ENCODE assay signal across 11 cellular contexts in the genomic region with DNA sequence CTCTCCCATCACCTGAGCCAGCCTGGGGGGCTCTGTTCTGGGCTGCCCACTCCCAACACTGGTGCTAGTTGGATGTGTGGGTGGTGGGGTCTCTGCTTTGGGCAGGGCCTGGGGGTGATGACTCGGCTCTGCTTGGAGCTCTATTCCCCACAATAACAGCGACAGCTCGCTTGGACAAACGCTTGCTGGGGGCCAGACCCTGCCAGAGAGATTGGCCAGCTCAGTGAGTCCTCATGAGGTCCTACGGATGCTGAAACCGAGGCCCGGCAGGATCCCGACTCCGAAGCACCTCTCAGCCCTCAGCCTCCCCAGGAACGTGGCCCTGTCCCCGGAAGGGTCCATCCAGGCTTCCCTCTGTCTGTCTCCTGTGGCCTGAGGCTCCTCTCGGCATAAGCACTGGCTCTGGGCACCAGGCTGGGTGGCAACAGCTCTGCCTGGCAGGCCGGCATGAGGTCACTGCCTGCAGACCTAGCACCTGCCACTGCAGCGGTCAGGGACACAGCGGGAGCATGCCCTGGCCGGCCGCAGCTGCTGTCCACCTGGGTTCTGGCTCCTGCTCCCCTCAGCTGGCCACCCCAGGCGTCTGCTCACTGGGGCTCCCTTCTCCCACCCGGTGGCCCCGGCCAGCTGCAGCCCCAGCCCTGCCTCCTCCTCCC. TPM values are rescaled to one million over a fixed set of nuclear protein-coding genes. Genes with fewer than 3 reads are reported as not detected.
DNase-seq lines count a peak whose midpoint lies in the region; ATAC-seq, FAIRE-seq and TF ChIP-seq lines count a peak whose summit lies in the region.
"Had no signal": no experiment of that assay in that cellular context is flagged by ENCODE, and none has a peak within 500 bp of the region (broad histone marks: within the 10 kb centered on the region; RNA-seq: fewer than 3 reads in every experiment).

No MANE protein-coding gene starts in this region.

- H3K4me3 Mint-ChIP-seq in stimulated activated effector memory CD8-positive, alpha-beta T cell treated with anti-CD3 and anti-CD28 coated beads, Interleukin-12 subunit alpha, Interleukin-12 subunit beta, amount 100 ng/mL, for 72 hours, result no peak overlapping the region

- 0 out of 2 replicates have a peak, but pooled peaks have one; percentile 10 for ATAC-seq in HCT116
- ATAC-seq in HepG2, result no peak
- no peak for ATAC-seq in stimulated activated effector memory CD8-positive, alpha-beta T cell treated with anti-CD3 and anti-CD28 coated beads, Interleukin-12 subunit alpha, Interleukin-12 subunit beta, amount 100 ng/mL, for 72 hours
- ATAC-seq in HG03342 (IDR thresholded peaks at IDR 0.05; ENCODE audit: unreplicated experiment), result no peak
- ATAC-seq in HG02798 (IDR thresholded peaks at IDR 0.05; ENCODE audit: poor library complexity, unreplicated experiment), result no peak

- RAD21 ChIA-PET in HCT116 (lab: Charles Lee; ENCODE audit: low non-redundant PET in 1 of 2, low total read pairs in 2 of 2, uncharacterized antibody in 2 of 2, unreplicated experiment in 2 of 2), result no interaction called here

- H3K4me2 ChIP-seq in HCT116 (ENCODE audit: low read length) (peak overlapping the region; percentile 17; the same call in 1 of the 2 replicates), HepG2 (ENCODE audit: low read depth, low read length) (peak overlapping the region; percentile 64)

- POLR2A ChIA-PET in HCT116 (lab: Charles Lee), result no interaction called here
- POLR2A ChIA-PET in HepG2 (lab: Yijun Ruan, JAX), result interaction anchor here (1.4 to 4.8 kb wide), 4 partner anchors 15 to 115 kb away, joined by 5 to 62 read pairs (median 12); a partner anchor contains a TSS

- TF ChIP-seq POLR2A in HCT116 (IDR thresholded peaks at IDR 0.05; ENCODE audit: borderline replicate concordance, extremely low read depth, insufficient read depth, insufficient read length) (no peak), HepG2 (IDR thresholded peaks at IDR 0.05; ENCODE audit: insufficient read depth in 1 of 2, low read depth in 2 of 2, low read length in 2 of 2) (0 out of 4 replicates have a peak, but pooled peaks of 1 of the 2 experiments have one; percentile 22), stomach (IDR thresholded peaks at IDR 0.05) (no peak)

- H3K9me3 Mint-ChIP-seq in stimulated activated effector memory CD8-positive, alpha-beta T cell treated with anti-CD3 and anti-CD28 coated beads, Interleukin-12 subunit alpha, Interleukin-12 subunit beta, amount 100 ng/mL, for 72 hours, result no peaks in the 10 kb centered on the region

- BruUV-seq in HCT116 (replicated peaks; lab: Mats Ljungman, UMichigan), result no TSS peak
- no TSS peak for BruUV-seq in HepG2 (replicated peaks; lab: Mats Ljungman, UMichigan)

- H3K4me3 ChIP-seq in HCT116 (replicated peaks in 1 of 2; ENCODE audit: low read depth in 1 of 2, low read length in 2 of 2) (no peak overlapping the region), SJSA1 (no peak overlapping the region), HepG2 (replicated peaks in 1 of 3; ENCODE audit: insufficient read depth in 1 of 3, low read depth in 2 of 3, low read length in 3 of 3) (no peak overlapping the region; a peak in 1 of 6 replicates), stomach (no peak overlapping the region)
- H3K4me3 ChIP-seq: HAP-1 had no signal

- H4K20me1 ChIP-seq in HCT116 (ENCODE audit: insufficient read depth) (no peaks in the 10 kb centered on the region), HepG2 (ENCODE audit: insufficient read depth, low read length) (no peaks in the 10 kb centered on the region)

- H3K36me3 Mint-ChIP-seq in stimulated activated effector memory CD8-positive, alpha-beta T cell treated with anti-CD3 and anti-CD28 coated beads, Interleukin-12 subunit alpha, Interleukin-12 subunit beta, amount 100 ng/mL, for 72 hours, result no peaks in the 10 kb centered on the region

- H3K27me3 ChIP-seq in HCT116 (ENCODE audit: insufficient read depth, low read length) (no peaks in the 10 kb centered on the region), SJSA1 (replicated peaks) (no peaks in the 10 kb centered on the region), HepG2 (ENCODE audit: control insufficient read depth in 1 of 2, insufficient read depth in 2 of 2, low read length in 2 of 2) (no peaks in the 10 kb centered on the region), stomach (no peaks in the 10 kb centered on the region)

- TF ChIP-seq EP300 in HepG2 (IDR thresholded peaks at IDR 0.05; ENCODE audit: low read depth in 2 of 2, low read length in 2 of 2) (no peak), HepG2 (CRISPR knock-in tag; IDR thresholded peaks at IDR 0.05; ENCODE audit: borderline replicate concordance) (no peak), stomach (IDR thresholded peaks at IDR 0.05) (no peak)

- H3K4me1 ChIP-seq in HCT116 (ENCODE audit: control insufficient read depth in 1 of 2, insufficient read depth in 2 of 2, low read length in 2 of 2) (peaks cover 5 to 41% of the 10 kb centered on the region in 2 experiments; a peak in 2 of 4 replicates), SJSA1 (replicated peaks) (peaks cover 65% of the 10 kb centered on the region), HepG2 (ENCODE audit: insufficient read depth, low read length) (peaks cover 67% of the 10 kb centered on the region), stomach (peaks cover 74 to 99% (median 93%) of the 10 kb centered on the region in 4 donors)
- H3K4me1 ChIP-seq: HAP-1 had no signal

- TF ChIP-seq CTCF in HCT116 (IDR thresholded peaks at IDR 0.05 in 2 of 3, conservative IDR thresholded peaks at IDR 0.05 in 1 of 3; ENCODE audit: borderline replicate concordance in 1 of 3, insufficient read depth in 1 of 3, low read depth in 2 of 3, low read length in 2 of 3) (no peak), HepG2 (CRISPR knock-in tag; IDR thresholded peaks at IDR 0.05) (no peak), stomach (IDR thresholded peaks at IDR 0.05) (no peak)

- TF ChIP-seq RAD21 in HCT116 (IDR thresholded peaks at IDR 0.05; ENCODE audit: low read depth) (no peak), HepG2 (CRISPR knock-in tag; IDR thresholded peaks at IDR 0.05) (no peak)

- WGBS in HepG2 (ENCODE audit: low lambda C conversion rate), result 92% methylated on average over 4 of the region's 20 CpGs
- WGBS in stomach, 5 donors, result 58 to 82% (median 65%) methylated on average over 12 to 20 of the region's 20 CpGs

- FAIRE-seq in HepG2 (lab: Jason Lieb, UNC), result no peak

- peak overlapping the region; percentile 45; the same call in 1 of the 2 replicates for H3K27ac ChIP-seq in HCT116 (ENCODE audit: low read depth, low read length)
- H3K27ac ChIP-seq in SJSA1, result peak overlapping the region; percentile 60
- peak overlapping the region; percentile 86 for H3K27ac ChIP-seq in HepG2 (ENCODE audit: extremely low read length, insufficient read depth, low read length)
- peak overlapping the region; percentile 83 to 95 (median 88) for H3K27ac ChIP-seq in stomach

- H3K9me3 ChIP-seq in HCT116 (ENCODE audit: control insufficient read depth in 1 of 2, insufficient read depth in 1 of 2, low read depth in 1 of 2, low read length in 2 of 2), result no peaks in the 10 kb centered on the region
- H3K9me3 ChIP-seq in SJSA1 (replicated peaks), result no peaks in the 10 kb centered on the region
- no peaks in the 10 kb centered on the region for H3K9me3 ChIP-seq in HepG2 (ENCODE audit: low read length)
- no peaks in the 10 kb centered on the region for H3K9me3 ChIP-seq in stomach
- H3K9me3 ChIP-seq: HAP-1 had no signal

- H3K36me3 ChIP-seq in HCT116 (ENCODE audit: control insufficient read depth in 1 of 2, insufficient read depth in 2 of 2, low read length in 2 of 2) (no peaks in the 10 kb centered on the region), SJSA1 (peaks cover 56% of the 10 kb centered on the region), HepG2 (replicated peaks in 1 of 2; ENCODE audit: control insufficient read depth in 1 of 2, insufficient read depth in 2 of 2, low read length in 2 of 2) (peaks cover 3 to 6% of the 10 kb centered on the region in 2 experiments), stomach (peaks cover 11 to 25% (median 19%) of the 10 kb centered on the region in 4 donors)

- no peak overlapping the region for H2AFZ ChIP-seq in HCT116 (ENCODE audit: low read depth, low read length, poor library complexity, severe bottlenecking)
- no peak overlapping the region for H2AFZ ChIP-seq in HepG2 (ENCODE audit: low read length)

- H3K9ac ChIP-seq in HCT116 (ENCODE audit: low read length) (no peak overlapping the region), HepG2 (ENCODE audit: insufficient read depth, low read depth, low read length) (peak overlapping the region; percentile 54; the same call in 1 of the 2 replicates)

- CTCF ChIA-PET in HCT116 (lab: Charles Lee) (no interaction called here), HepG2 (lab: Yijun Ruan, JAX; ENCODE audit: low intra/inter-chr PET ratio, low total read pairs) (no interaction called here)

- H3K79me2 ChIP-seq in HCT116 (ENCODE audit: insufficient read depth, low read length) (no peaks in the 10 kb centered on the region), HepG2 (ENCODE audit: insufficient read depth, low read length) (no peaks in the 10 kb centered on the region)

- intact Hi-C loops in HCT116 (cut with micrococcal nuclease), result no loop called here
- intact Hi-C loops in HepG2 (cut with micrococcal nuclease; ENCODE audit: unreplicated experiment), result no loop called here
- intact Hi-C loops in stomach (cut with DNase I; ENCODE audit: low total_unique reads), result no loop called here

- DNase-seq in HCT116 (ENCODE audit: low read depth, low spot score) (no peak), SJSA1 (ENCODE audit: low read depth in 1 of 2, low spot score in 2 of 2) (no peak), HepG2 (ENCODE audit: low spot score) (no peak), stomach (no peak), SIG-M5 treated with dmso at 0.1 percent for 504 hours (lab: John Stamatoyannopoulos, UW; ENCODE audit: unreplicated experiment) (no peak)
- DNase-seq in stimulated activated effector memory CD8-positive, alpha-beta T cell treated with anti-CD3 and anti-CD28 coated beads, Interleukin-12 subunit alpha, Interleukin-12 subunit beta, amount 100 ng/mL, for 72 hours (ENCODE audit: low spot score in 2 of 2), result no peak
- DNase-seq: activated CD4-positive, alpha-beta T cell treated with anti-CD3 and anti-CD28 coated beads, Interleukin-2, amount 50 U/mL, for 4 hours had no signal

- H3K4me1 Mint-ChIP-seq in stimulated activated effector memory CD8-positive, alpha-beta T cell treated with anti-CD3 and anti-CD28 coated beads, Interleukin-12 subunit alpha, Interleukin-12 subunit beta, amount 100 ng/mL, for 72 hours, result no peaks in the 10 kb centered on the region

- no peaks in the 10 kb centered on the region for H3K9me2 ChIP-seq in HCT116 (ENCODE audit: insufficient read depth)

- in situ Hi-C loops in HepG2 (cut with HindIII; ENCODE audit: extremely low pct_ligation_motif_present, low pct_unique_long_range_greater_than_20kb), result no loop called here

- no peak overlapping the region for H3K27ac Mint-ChIP-seq in stimulated activated effector memory CD8-positive, alpha-beta T cell treated with anti-CD3 and anti-CD28 coated beads, Interleukin-12 subunit alpha, Interleukin-12 subunit beta, amount 100 ng/mL, for 72 hours
- H3K27ac Mint-ChIP-seq: progenitor cell of endocrine pancreas had no signal

RNA-seq across cellular contexts. Expression of a gene that starts 7.1 kb away (rescaled TPM):
- total RNA-seq in HCT116 (2021; ENCODE audit: unreplicated experiment) (40.1 TPM), HepG2 (2016; rRNA removed; fragmentation: Illumina TruSeq; extraction: Trizol) (64.8 and 64.9 TPM in 2 replicates), stomach (100 to 1,000 TPM in 2 of 5 donors, 1 to 10 TPM in 3; 2.3 to 663 (median 9.5) TPM)
- polyA plus RNA-seq in HCT116 (2012), result 27.3 and 28.3 TPM in 2 replicates
- 33.9 and 59.3 TPM in 2 replicates for total RNA-seq in SJSA1 (2014; rRNA removed; shearing (Covaris generic))
- 24.9 and 26.2 TPM in 2 replicates for total RNA-seq in HepG2 (2016; cell fraction: cytosol; rRNA removed; fragmentation: Illumina TruSeq; extraction: Trizol; ENCODE audit: low read depth)
- 69.4 and 70.6 TPM in 2 replicates for total RNA-seq in HepG2 (2016; cell fraction: insoluble cytoplasmic fraction; rRNA removed; fragmentation: Illumina TruSeq; extraction: Trizol)
- total RNA-seq in HepG2 (2016; cell fraction: membrane; rRNA removed; fragmentation: Illumina TruSeq; extraction: Trizol), result 25.2 and 29.9 TPM in 2 replicates
- total RNA-seq in HepG2 (2016; cell fraction: nucleus; rRNA removed; fragmentation: Illumina TruSeq; extraction: Trizol), result 22.8 and 26.0 TPM in 2 replicates
- polyA plus RNA-seq in HepG2 (2011; rRNA removed) (47.5 and 55.6 TPM in 2 replicates), stomach (10 to 100 TPM; 29.2 to 40.6 (median 36.6) TPM)
- polyA plus RNA-seq in HepG2 (2011; cell fraction: cytosol; rRNA removed), result 63.4 and 112 TPM in 2 replicates
- polyA plus RNA-seq in HepG2 (2011; cell fraction: nucleus; rRNA removed), result 61.1 and 66.7 TPM in 2 replicates
- polyA plus RNA-seq in HepG2 (2012), result 19.7 and 24.2 TPM in 2 replicates
- polyA plus RNA-seq in HepG2 (2016; cell fraction: cytosol; fragmentation: Illumina TruSeq; extraction: Trizol; ENCODE audit: low read depth), result 12.4 and 13.2 TPM in 2 replicates
- polyA plus RNA-seq in HepG2 (2016; cell fraction: insoluble cytoplasmic fraction; fragmentation: Illumina TruSeq; extraction: Trizol; ENCODE audit: low read depth), result 43.0 and 46.2 TPM in 2 replicates
- 15.6 and 17.1 TPM in 2 replicates for polyA plus RNA-seq in HepG2 (2016; cell fraction: membrane; fragmentation: Illumina TruSeq; extraction: Trizol; ENCODE audit: low read depth)
- polyA plus RNA-seq in HepG2 (2016; cell fraction: nucleus; fragmentation: Illumina TruSeq; extraction: Trizol; ENCODE audit: insufficient read depth, low read depth), result 42.8 and 44.9 TPM in 2 replicates
- 25.8 and 50.8 TPM in 2 replicates for polyA minus RNA-seq in HepG2 (2011; rRNA and poly(A)+ RNA removed; ENCODE audit: low replicate concordance)
- polyA minus RNA-seq in HepG2 (2011; cell fraction: cytosol; rRNA and poly(A)+ RNA removed), result 24.2 and 32.7 TPM in 2 replicates
- polyA minus RNA-seq in HepG2 (2011; cell fraction: nucleus; rRNA and poly(A)+ RNA removed), result 9.3 and 11.6 TPM in 2 replicates

RNA-seq across cellular contexts. Expression of a gene that starts 7.2 kb away (rescaled TPM):
- total RNA-seq in HCT116 (2021; ENCODE audit: unreplicated experiment), result 74.1 TPM
- 62.2 and 63.0 TPM in 2 replicates for polyA plus RNA-seq in HCT116 (2012)
- 36.9 and 51.9 TPM in 2 replicates for total RNA-seq in SJSA1 (2014; rRNA removed; shearing (Covaris generic))
- total RNA-seq in HepG2 (2016; rRNA removed; fragmentation: Illumina TruSeq; extraction: Trizol), result 10.3 and 19.6 TPM in 2 replicates
- total RNA-seq in HepG2 (2016; cell fraction: cytosol; rRNA removed; fragmentation: Illumina TruSeq; extraction: Trizol; ENCODE audit: low read depth), result 13.6 and 17.2 TPM in 2 replicates
- total RNA-seq in HepG2 (2016; cell fraction: insoluble cytoplasmic fraction; rRNA removed; fragmentation: Illumina TruSeq; extraction: Trizol), result 7.7 and 19.6 TPM in 2 replicates
- total RNA-seq in HepG2 (2016; cell fraction: membrane; rRNA removed; fragmentation: Illumina TruSeq; extraction: Trizol), result 13.2 and 13.3 TPM in 2 replicates
- 21.2 and 34.7 TPM in 2 replicates for total RNA-seq in HepG2 (2016; cell fraction: nucleus; rRNA removed; fragmentation: Illumina TruSeq; extraction: Trizol)
- 40.4 and 44.6 TPM in 2 replicates for polyA plus RNA-seq in HepG2 (2011; rRNA removed)
- polyA plus RNA-seq in HepG2 (2011; cell fraction: cytosol; rRNA removed), result 13.0 and 19.7 TPM in 2 replicates
- polyA plus RNA-seq in HepG2 (2011; cell fraction: nucleus; rRNA removed), result 352 and 473 TPM in 2 replicates
- 50.1 and 57.0 TPM in 2 replicates for polyA plus RNA-seq in HepG2 (2012)
- polyA plus RNA-seq in HepG2 (2016; cell fraction: cytosol; fragmentation: Illumina TruSeq; extraction: Trizol; ENCODE audit: low read depth), result 2.9 and 4.1 TPM in 2 replicates
- polyA plus RNA-seq in HepG2 (2016; cell fraction: insoluble cytoplasmic fraction; fragmentation: Illumina TruSeq; extraction: Trizol; ENCODE audit: low read depth), result 13.2 and 17.7 TPM in 2 replicates
- 5.4 and 5.7 TPM in 2 replicates for polyA plus RNA-seq in HepG2 (2016; cell fraction: membrane; fragmentation: Illumina TruSeq; extraction: Trizol; ENCODE audit: low read depth)
- polyA plus RNA-seq in HepG2 (2016; cell fraction: nucleus; fragmentation: Illumina TruSeq; extraction: Trizol; ENCODE audit: insufficient read depth, low read depth), result 82.5 and 84.9 TPM in 2 replicates
- 69.9 and 84.9 TPM in 2 replicates for polyA minus RNA-seq in HepG2 (2011; rRNA and poly(A)+ RNA removed; ENCODE audit: low replicate concordance)
- polyA minus RNA-seq in HepG2 (2011; cell fraction: cytosol; rRNA and poly(A)+ RNA removed), result 25.5 and 36.2 TPM in 2 replicates
- 59.4 and 61.0 TPM in 2 replicates for polyA minus RNA-seq in HepG2 (2011; cell fraction: nucleus; rRNA and poly(A)+ RNA removed)
- total RNA-seq in stomach, result 100 to 1,000 TPM in 3 of 5 donors, 10 to 100 TPM in 2; 68.5 to 369 (median 118) TPM
- polyA plus RNA-seq in stomach, result 10 to 100 TPM; 40.8 to 46.0 (median 41.1) TPM

RNA-seq across cellular contexts. Expression of a gene that starts 13.9 kb away (rescaled TPM):
- total RNA-seq in HCT116 (2021; ENCODE audit: unreplicated experiment) (58.4 TPM), HepG2 (2016; rRNA removed; fragmentation: Illumina TruSeq; extraction: Trizol) (15.8 and 23.7 TPM in 2 replicates), stomach (100 to 1,000 TPM in 2 of 5 donors, 10 to 100 TPM in 3; 17.4 to 201 (median 95.5) TPM)
- 45.9 and 52.4 TPM in 2 replicates for polyA plus RNA-seq in HCT116 (2012)
- 50.2 and 57.3 TPM in 2 replicates for total RNA-seq in SJSA1 (2014; rRNA removed; shearing (Covaris generic))
- total RNA-seq in HepG2 (2016; cell fraction: cytosol; rRNA removed; fragmentation: Illumina TruSeq; extraction: Trizol; ENCODE audit: low read depth), result 17.2 and 21.7 TPM in 2 replicates
- total RNA-seq in HepG2 (2016; cell fraction: insoluble cytoplasmic fraction; rRNA removed; fragmentation: Illumina TruSeq; extraction: Trizol), result 14.8 and 26.0 TPM in 2 replicates
- total RNA-seq in HepG2 (2016; cell fraction: membrane; rRNA removed; fragmentation: Illumina TruSeq; extraction: Trizol), result 42.5 and 44.6 TPM in 2 replicates
- 14.4 and 15.0 TPM in 2 replicates for total RNA-seq in HepG2 (2016; cell fraction: nucleus; rRNA removed; fragmentation: Illumina TruSeq; extraction: Trizol)
- polyA plus RNA-seq in HepG2 (2011; rRNA removed) (39.3 and 47.2 TPM in 2 replicates), stomach (100 to 1,000 TPM in 2 of 3 donors, 10 to 100 TPM in 1; 65.4 to 236 (median 157) TPM)
- 28.8 and 54.4 TPM in 2 replicates for polyA plus RNA-seq in HepG2 (2011; cell fraction: cytosol; rRNA removed)
- polyA plus RNA-seq in HepG2 (2011; cell fraction: nucleus; rRNA removed), result 94.7 and 105 TPM in 2 replicates
- polyA plus RNA-seq in HepG2 (2012), result 25.8 and 38.7 TPM in 2 replicates
- 54.0 and 63.1 TPM in 2 replicates for polyA plus RNA-seq in HepG2 (2016; cell fraction: cytosol; fragmentation: Illumina TruSeq; extraction: Trizol; ENCODE audit: low read depth)
- 37.8 and 52.2 TPM in 2 replicates for polyA plus RNA-seq in HepG2 (2016; cell fraction: insoluble cytoplasmic fraction; fragmentation: Illumina TruSeq; extraction: Trizol; ENCODE audit: low read depth)
- 72.6 and 84.9 TPM in 2 replicates for polyA plus RNA-seq in HepG2 (2016; cell fraction: membrane; fragmentation: Illumina TruSeq; extraction: Trizol; ENCODE audit: low read depth)
- 53.4 and 59.6 TPM in 2 replicates for polyA plus RNA-seq in HepG2 (2016; cell fraction: nucleus; fragmentation: Illumina TruSeq; extraction: Trizol; ENCODE audit: insufficient read depth, low read depth)
- 6.8 and 36.4 TPM in 2 replicates for polyA minus RNA-seq in HepG2 (2011; rRNA and poly(A)+ RNA removed; ENCODE audit: low replicate concordance)
- 24.4 and 28.2 TPM in 2 replicates for polyA minus RNA-seq in HepG2 (2011; cell fraction: cytosol; rRNA and poly(A)+ RNA removed)
- 13.3 and 13.8 TPM in 2 replicates for polyA minus RNA-seq in HepG2 (2011; cell fraction: nucleus; rRNA and poly(A)+ RNA removed)

RNA-seq across cellular contexts. Expression of a gene that starts 21.0 kb away (rescaled TPM):
- total RNA-seq in HCT116 (2021; ENCODE audit: unreplicated experiment), result 226 TPM
- 110 and 125 TPM in 2 replicates for polyA plus RNA-seq in HCT116 (2012)
- total RNA-seq in SJSA1 (2014; rRNA removed; shearing (Covaris generic)), result not detected in 2 replicates
- 0.97 TPM in 1 of 2 replicates, not detected in the other for total RNA-seq in HepG2 (2016; rRNA removed; fragmentation: Illumina TruSeq; extraction: Trizol)
- 1.1 and 2.6 TPM in 2 replicates for total RNA-seq in HepG2 (2016; cell fraction: cytosol; rRNA removed; fragmentation: Illumina TruSeq; extraction: Trizol; ENCODE audit: low read depth)
- total RNA-seq in HepG2 (2016; cell fraction: insoluble cytoplasmic fraction; rRNA removed; fragmentation: Illumina TruSeq; extraction: Trizol), result 0.87 TPM in 1 of 2 replicates, not detected in the other
- 0.71 and 0.79 TPM in 2 replicates for total RNA-seq in HepG2 (2016; cell fraction: membrane; rRNA removed; fragmentation: Illumina TruSeq; extraction: Trizol)
- total RNA-seq in HepG2 (2016; cell fraction: nucleus; rRNA removed; fragmentation: Illumina TruSeq; extraction: Trizol), result not detected in 2 replicates
- 0.24 and 0.25 TPM in 2 replicates for polyA plus RNA-seq in HepG2 (2011; rRNA removed)
- polyA plus RNA-seq in HepG2 (2011; cell fraction: cytosol; rRNA removed), result 0.50 and 0.85 TPM in 2 replicates
- 1.1 and 1.2 TPM in 2 replicates for polyA plus RNA-seq in HepG2 (2011; cell fraction: nucleus; rRNA removed)
- polyA plus RNA-seq in HepG2 (2012), result 0.82 and 1.4 TPM in 2 replicates
- 0.87 and 1.2 TPM in 2 replicates for polyA plus RNA-seq in HepG2 (2016; cell fraction: cytosol; fragmentation: Illumina TruSeq; extraction: Trizol; ENCODE audit: low read depth)
- 0.61 and 0.63 TPM in 2 replicates for polyA plus RNA-seq in HepG2 (2016; cell fraction: insoluble cytoplasmic fraction; fragmentation: Illumina TruSeq; extraction: Trizol; ENCODE audit: low read depth)
- 0.42 and 0.81 TPM in 2 replicates for polyA plus RNA-seq in HepG2 (2016; cell fraction: membrane; fragmentation: Illumina TruSeq; extraction: Trizol; ENCODE audit: low read depth)
- 0.85 and 2.0 TPM in 2 replicates for polyA plus RNA-seq in HepG2 (2016; cell fraction: nucleus; fragmentation: Illumina TruSeq; extraction: Trizol; ENCODE audit: insufficient read depth, low read depth)
- polyA minus RNA-seq in HepG2 (2011; rRNA and poly(A)+ RNA removed; ENCODE audit: low replicate concordance), result 0.21 TPM in 1 of 2 replicates, not detected in the other
- 3.4 TPM in 1 of 2 replicates, not detected in the other for polyA minus RNA-seq in HepG2 (2011; cell fraction: cytosol; rRNA and poly(A)+ RNA removed)
- polyA minus RNA-seq in HepG2 (2011; cell fraction: nucleus; rRNA and poly(A)+ RNA removed), result 0.50 TPM in 1 of 2 replicates, not detected in the other
- under 1 TPM in 1 of 5 donors, not detected in 4; 0.55 TPM for total RNA-seq in stomach
- polyA plus RNA-seq in stomach, result 10 to 100 TPM in 1 of 3 donors, 1 to 10 TPM in 2; 1.6 to 12.4 (median 2.4) TPM

RNA-seq across cellular contexts. Expression of a gene that starts 31.0 kb away (rescaled TPM):
- total RNA-seq in HCT116 (2021; ENCODE audit: unreplicated experiment) (57.4 TPM), HepG2 (2016; rRNA removed; fragmentation: Illumina TruSeq; extraction: Trizol) (9.5 and 13.5 TPM in 2 replicates), stomach (10 to 100 TPM; 16.3 to 86.2 (median 34.8) TPM)
- 32.0 and 33.0 TPM in 2 replicates for polyA plus RNA-seq in HCT116 (2012)
- total RNA-seq in SJSA1 (2014; rRNA removed; shearing (Covaris generic)), result 13.5 and 20.4 TPM in 2 replicates
- 7.8 and 8.6 TPM in 2 replicates for total RNA-seq in HepG2 (2016; cell fraction: cytosol; rRNA removed; fragmentation: Illumina TruSeq; extraction: Trizol; ENCODE audit: low read depth)
- total RNA-seq in HepG2 (2016; cell fraction: insoluble cytoplasmic fraction; rRNA removed; fragmentation: Illumina TruSeq; extraction: Trizol), result 6.1 and 14.0 TPM in 2 replicates
- total RNA-seq in HepG2 (2016; cell fraction: membrane; rRNA removed; fragmentation: Illumina TruSeq; extraction: Trizol), result 8.0 and 9.4 TPM in 2 replicates
- 15.2 and 16.0 TPM in 2 replicates for total RNA-seq in HepG2 (2016; cell fraction: nucleus; rRNA removed; fragmentation: Illumina TruSeq; extraction: Trizol)
- polyA plus RNA-seq in HepG2 (2011; rRNA removed) (14.2 and 17.6 TPM in 2 replicates), stomach (10 to 100 TPM; 21.1 to 31.0 (median 21.4) TPM)
- 10.9 and 19.8 TPM in 2 replicates for polyA plus RNA-seq in HepG2 (2011; cell fraction: cytosol; rRNA removed)
- 80.6 and 103 TPM in 2 replicates for polyA plus RNA-seq in HepG2 (2011; cell fraction: nucleus; rRNA removed)
- polyA plus RNA-seq in HepG2 (2012), result 6.9 and 11.3 TPM in 2 replicates
- 4.2 and 5.0 TPM in 2 replicates for polyA plus RNA-seq in HepG2 (2016; cell fraction: cytosol; fragmentation: Illumina TruSeq; extraction: Trizol; ENCODE audit: low read depth)
- 14.5 and 15.5 TPM in 2 replicates for polyA plus RNA-seq in HepG2 (2016; cell fraction: insoluble cytoplasmic fraction; fragmentation: Illumina TruSeq; extraction: Trizol; ENCODE audit: low read depth)
- 8.5 and 11.6 TPM in 2 replicates for polyA plus RNA-seq in HepG2 (2016; cell fraction: membrane; fragmentation: Illumina TruSeq; extraction: Trizol; ENCODE audit: low read depth)
- polyA plus RNA-seq in HepG2 (2016; cell fraction: nucleus; fragmentation: Illumina TruSeq; extraction: Trizol; ENCODE audit: insufficient read depth, low read depth), result 58.7 and 59.3 TPM in 2 replicates
- polyA minus RNA-seq in HepG2 (2011; rRNA and poly(A)+ RNA removed; ENCODE audit: low replicate concordance), result 25.2 and 28.9 TPM in 2 replicates
- polyA minus RNA-seq in HepG2 (2011; cell fraction: cytosol; rRNA and poly(A)+ RNA removed), result 12.5 and 18.7 TPM in 2 replicates
- polyA minus RNA-seq in HepG2 (2011; cell fraction: nucleus; rRNA and poly(A)+ RNA removed), result 12.6 and 18.4 TPM in 2 replicates
